In the genomic region with DNA sequence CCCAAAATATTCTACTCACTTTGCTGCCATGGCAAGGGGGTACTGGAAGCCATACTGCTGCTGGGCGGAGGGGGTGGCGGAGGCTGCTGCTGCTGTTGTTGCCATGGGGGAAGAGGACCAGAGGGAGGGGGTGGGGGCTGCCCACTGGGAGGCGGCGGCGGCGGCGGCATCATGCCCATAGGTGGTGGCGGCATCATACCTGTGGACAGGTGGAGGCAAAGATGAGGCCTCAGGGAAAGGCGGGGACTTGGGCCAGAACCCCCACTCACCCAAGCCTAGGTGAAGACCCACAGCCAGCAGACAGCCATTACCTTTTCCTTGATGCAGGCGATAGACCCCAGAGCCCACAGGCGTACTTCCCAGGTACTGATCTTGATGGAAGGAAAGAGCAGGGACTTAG, we compare ENCODE assay signal across 1 cellular context.
TF ChIP-seq lines count a peak whose summit lies in the region.

No MANE protein-coding gene starts in this region.

TF ChIP-seq in GM23338, 12 proteins besides CTCF, POLR2A, EP300 and RAD21 (continued from another document):
- TF ChIP-seq, protein P1, sequence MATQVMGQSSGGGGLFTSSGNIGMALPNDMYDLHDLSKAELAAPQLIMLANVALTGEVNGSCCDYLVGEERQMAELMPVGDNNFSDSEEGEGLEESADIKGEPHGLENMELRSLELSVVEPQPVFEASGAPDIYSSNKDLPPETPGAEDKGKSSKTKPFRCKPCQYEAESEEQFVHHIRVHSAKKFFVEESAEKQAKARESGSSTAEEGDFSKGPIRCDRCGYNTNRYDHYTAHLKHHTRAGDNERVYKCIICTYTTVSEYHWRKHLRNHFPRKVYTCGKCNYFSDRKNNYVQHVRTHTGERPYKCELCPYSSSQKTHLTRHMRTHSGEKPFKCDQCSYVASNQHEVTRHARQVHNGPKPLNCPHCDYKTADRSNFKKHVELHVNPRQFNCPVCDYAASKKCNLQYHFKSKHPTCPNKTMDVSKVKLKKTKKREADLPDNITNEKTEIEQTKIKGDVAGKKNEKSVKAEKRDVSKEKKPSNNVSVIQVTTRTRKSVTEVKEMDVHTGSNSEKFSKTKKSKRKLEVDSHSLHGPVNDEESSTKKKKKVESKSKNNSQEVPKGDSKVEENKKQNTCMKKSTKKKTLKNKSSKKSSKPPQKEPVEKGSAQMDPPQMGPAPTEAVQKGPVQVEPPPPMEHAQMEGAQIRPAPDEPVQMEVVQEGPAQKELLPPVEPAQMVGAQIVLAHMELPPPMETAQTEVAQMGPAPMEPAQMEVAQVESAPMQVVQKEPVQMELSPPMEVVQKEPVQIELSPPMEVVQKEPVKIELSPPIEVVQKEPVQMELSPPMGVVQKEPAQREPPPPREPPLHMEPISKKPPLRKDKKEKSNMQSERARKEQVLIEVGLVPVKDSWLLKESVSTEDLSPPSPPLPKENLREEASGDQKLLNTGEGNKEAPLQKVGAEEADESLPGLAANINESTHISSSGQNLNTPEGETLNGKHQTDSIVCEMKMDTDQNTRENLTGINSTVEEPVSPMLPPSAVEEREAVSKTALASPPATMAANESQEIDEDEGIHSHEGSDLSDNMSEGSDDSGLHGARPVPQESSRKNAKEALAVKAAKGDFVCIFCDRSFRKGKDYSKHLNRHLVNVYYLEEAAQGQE (IDR thresholded peaks at IDR 0.05; ENCODE audit: unreplicated experiment): no peak
- TF ChIP-seq, protein P2, sequence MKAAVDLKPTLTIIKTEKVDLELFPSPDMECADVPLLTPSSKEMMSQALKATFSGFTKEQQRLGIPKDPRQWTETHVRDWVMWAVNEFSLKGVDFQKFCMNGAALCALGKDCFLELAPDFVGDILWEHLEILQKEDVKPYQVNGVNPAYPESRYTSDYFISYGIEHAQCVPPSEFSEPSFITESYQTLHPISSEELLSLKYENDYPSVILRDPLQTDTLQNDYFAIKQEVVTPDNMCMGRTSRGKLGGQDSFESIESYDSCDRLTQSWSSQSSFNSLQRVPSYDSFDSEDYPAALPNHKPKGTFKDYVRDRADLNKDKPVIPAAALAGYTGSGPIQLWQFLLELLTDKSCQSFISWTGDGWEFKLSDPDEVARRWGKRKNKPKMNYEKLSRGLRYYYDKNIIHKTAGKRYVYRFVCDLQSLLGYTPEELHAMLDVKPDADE (IDR thresholded peaks at IDR 0.05): no peak
- TF ChIP-seq, protein P3, sequence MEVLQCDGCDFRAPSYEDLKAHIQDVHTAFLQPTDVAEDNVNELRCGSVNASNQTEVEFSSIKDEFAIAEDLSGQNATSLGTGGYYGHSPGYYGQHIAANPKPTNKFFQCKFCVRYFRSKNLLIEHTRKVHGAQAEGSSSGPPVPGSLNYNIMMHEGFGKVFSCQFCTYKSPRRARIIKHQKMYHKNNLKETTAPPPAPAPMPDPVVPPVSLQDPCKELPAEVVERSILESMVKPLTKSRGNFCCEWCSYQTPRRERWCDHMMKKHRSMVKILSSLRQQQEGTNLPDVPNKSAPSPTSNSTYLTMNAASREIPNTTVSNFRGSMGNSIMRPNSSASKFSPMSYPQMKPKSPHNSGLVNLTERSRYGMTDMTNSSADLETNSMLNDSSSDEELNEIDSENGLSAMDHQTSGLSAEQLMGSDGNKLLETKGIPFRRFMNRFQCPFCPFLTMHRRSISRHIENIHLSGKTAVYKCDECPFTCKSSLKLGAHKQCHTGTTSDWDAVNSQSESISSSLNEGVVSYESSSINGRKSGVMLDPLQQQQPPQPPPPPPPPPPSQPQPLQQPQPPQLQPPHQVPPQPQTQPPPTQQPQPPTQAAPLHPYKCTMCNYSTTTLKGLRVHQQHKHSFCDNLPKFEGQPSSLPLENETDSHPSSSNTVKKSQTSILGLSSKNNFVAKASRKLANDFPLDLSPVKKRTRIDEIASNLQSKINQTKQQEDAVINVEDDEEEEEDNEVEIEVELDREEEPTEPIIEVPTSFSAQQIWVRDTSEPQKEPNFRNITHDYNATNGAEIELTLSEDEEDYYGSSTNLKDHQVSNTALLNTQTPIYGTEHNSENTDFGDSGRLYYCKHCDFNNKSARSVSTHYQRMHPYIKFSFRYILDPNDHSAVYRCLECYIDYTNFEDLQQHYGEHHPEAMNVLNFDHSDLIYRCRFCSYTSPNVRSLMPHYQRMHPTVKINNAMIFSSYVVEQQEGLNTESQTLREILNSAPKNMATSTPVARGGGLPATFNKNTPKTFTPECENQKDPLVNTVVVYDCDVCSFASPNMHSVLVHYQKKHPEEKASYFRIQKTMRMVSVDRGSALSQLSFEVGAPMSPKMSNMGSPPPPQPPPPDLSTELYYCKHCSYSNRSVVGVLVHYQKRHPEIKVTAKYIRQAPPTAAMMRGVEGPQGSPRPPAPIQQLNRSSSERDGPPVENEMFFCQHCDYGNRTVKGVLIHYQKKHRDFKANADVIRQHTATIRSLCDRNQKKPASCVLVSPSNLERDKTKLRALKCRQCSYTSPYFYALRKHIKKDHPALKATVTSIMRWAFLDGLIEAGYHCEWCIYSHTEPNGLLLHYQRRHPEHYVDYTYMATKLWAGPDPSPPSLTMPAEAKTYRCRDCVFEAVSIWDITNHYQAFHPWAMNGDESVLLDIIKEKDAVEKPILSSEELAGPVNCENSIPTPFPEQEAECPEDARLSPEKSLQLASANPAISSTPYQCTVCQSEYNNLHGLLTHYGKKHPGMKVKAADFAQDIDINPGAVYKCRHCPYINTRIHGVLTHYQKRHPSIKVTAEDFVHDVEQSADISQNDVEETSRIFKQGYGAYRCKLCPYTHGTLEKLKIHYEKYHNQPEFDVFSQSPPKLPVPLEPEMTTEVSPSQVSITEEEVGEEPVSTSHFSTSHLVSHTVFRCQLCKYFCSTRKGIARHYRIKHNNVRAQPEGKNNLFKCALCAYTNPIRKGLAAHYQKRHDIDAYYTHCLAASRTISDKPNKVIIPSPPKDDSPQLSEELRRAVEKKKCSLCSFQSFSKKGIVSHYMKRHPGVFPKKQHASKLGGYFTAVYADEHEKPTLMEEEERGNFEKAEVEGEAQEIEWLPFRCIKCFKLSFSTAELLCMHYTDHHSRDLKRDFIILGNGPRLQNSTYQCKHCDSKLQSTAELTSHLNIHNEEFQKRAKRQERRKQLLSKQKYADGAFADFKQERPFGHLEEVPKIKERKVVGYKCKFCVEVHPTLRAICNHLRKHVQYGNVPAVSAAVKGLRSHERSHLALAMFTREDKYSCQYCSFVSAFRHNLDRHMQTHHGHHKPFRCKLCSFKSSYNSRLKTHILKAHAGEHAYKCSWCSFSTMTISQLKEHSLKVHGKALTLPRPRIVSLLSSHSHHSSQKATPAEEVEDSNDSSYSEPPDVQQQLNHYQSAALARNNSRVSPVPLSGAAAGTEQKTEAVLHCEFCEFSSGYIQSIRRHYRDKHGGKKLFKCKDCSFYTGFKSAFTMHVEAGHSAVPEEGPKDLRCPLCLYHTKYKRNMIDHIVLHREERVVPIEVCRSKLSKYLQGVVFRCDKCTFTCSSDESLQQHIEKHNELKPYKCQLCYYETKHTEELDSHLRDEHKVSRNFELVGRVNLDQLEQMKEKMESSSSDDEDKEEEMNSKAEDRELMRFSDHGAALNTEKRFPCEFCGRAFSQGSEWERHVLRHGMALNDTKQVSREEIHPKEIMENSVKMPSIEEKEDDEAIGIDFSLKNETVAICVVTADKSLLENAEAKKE (CRISPR knock-in tag; IDR thresholded peaks at IDR 0.05): no peak
